17 cellular contexts compared by ENCODE assay signal in genomic region chr3:39136533-39137434, GRCh38. TPM values are rescaled to one million over a fixed set of nuclear protein-coding genes. Genes with fewer than 3 reads are reported as not detected.
DNase-seq lines count a peak whose midpoint lies in the region; ATAC-seq, FAIRE-seq and TF ChIP-seq lines count a peak whose summit lies in the region.
"Had no signal": no experiment of that assay in that cellular context is flagged by ENCODE, and none has a peak within 500 bp of the region (broad histone marks: within the 10 kb centered on the region; RNA-seq: fewer than 3 reads in every experiment).

No MANE protein-coding gene starts in this region.

- 87 to 93% methylated on average over 17 to 20 of the region's 21 CpGs for WGBS in tibial nerve, 2 donors

- H3K4me3 ChIP-seq in BLaER1 (no peak overlapping the region), OCI-LY3 (ENCODE audit: low read length) (no peak overlapping the region), lower lobe of right lung (no peak overlapping the region), tibial nerve (no peak overlapping the region)
- H3K4me3 ChIP-seq: colonic mucosa, heart left ventricle, pancreas, tibial artery had no signal

- no peaks in the 10 kb centered on the region for H3K27me3 ChIP-seq in BLaER1
- H3K27me3 ChIP-seq in OCI-LY3 (ENCODE audit: low read depth, low read length) = no peaks in the 10 kb centered on the region
- no peaks in the 10 kb centered on the region for H3K27me3 ChIP-seq in lower lobe of right lung (ENCODE audit: low read depth)
- no peaks in the 10 kb centered on the region for H3K27me3 ChIP-seq in tibial nerve
- H3K27me3 ChIP-seq: colonic mucosa, heart left ventricle, pancreas, tibial artery had no signal

- peaks cover 31% of the 10 kb centered on the region for H4K20me1 ChIP-seq in BLaER1
- peaks cover 3% of the 10 kb centered on the region; the same call in 1 of the 2 replicates for H4K20me1 ChIP-seq in OCI-LY3 (ENCODE audit: insufficient read depth, low read length)

- H3K4me2 ChIP-seq in BLaER1 (no peak overlapping the region), OCI-LY3 (ENCODE audit: low read length) (no peak overlapping the region)

- intact Hi-C loops in lower lobe of right lung (cut with DNase I) = no loop called here

- peaks cover 55% of the 10 kb centered on the region for H3K36me3 ChIP-seq in BLaER1
- peaks cover 17% of the 10 kb centered on the region for H3K36me3 ChIP-seq in OCI-LY3 (replicated peaks; ENCODE audit: low read depth, low read length)
- H3K36me3 ChIP-seq in lower lobe of right lung = peaks cover 39% of the 10 kb centered on the region
- peaks cover 0 to 69% (median 0%) of the 10 kb centered on the region in 3 donors for H3K36me3 ChIP-seq in tibial nerve
- H3K36me3 ChIP-seq: colonic mucosa, pancreas had no signal

- no peak for TF ChIP-seq POLR2A in tibial nerve (IDR thresholded peaks at IDR 0.05)
- TF ChIP-seq POLR2A in GM12892 (IDR thresholded peaks at IDR 0.05; ENCODE audit: low read depth, low read length) = no peak

- DNase-seq in lower lobe of right lung = no peak
- no peak for DNase-seq in tibial nerve (ENCODE audit: low spot score in 2 of 2)
- DNase-seq in GM12892 (ENCODE audit: insufficient read length) = no peak
- no peak for DNase-seq in activated CD4-positive, alpha-beta T cell treated with anti-CD3 and anti-CD28 coated beads for 1 hour
- DNase-seq: colonic mucosa; DND-41; naive B cell; NCI-H1436; NCI-H526; stimulated activated naive CD4-positive, alpha-beta T cell treated with Interleukin-2 at 50 U/mL for 16 hours had no signal

- TF ChIP-seq CTCF in OCI-LY3 (IDR thresholded peaks at IDR 0.05; ENCODE audit: low read depth, low read length) (peak; percentile 7; the same call in 1 of the 2 replicates), lower lobe of right lung (IDR thresholded peaks at IDR 0.05) (no peak), tibial nerve (IDR thresholded peaks at IDR 0.05) (no peak)

- H2AFZ ChIP-seq in OCI-LY3 (ENCODE audit: low read depth, low read length) = no peak overlapping the region

- H3K79me2 ChIP-seq in OCI-LY3 (ENCODE audit: low read length) = no peaks in the 10 kb centered on the region

- no peaks in the 10 kb centered on the region for H3K9me3 ChIP-seq in BLaER1
- no peaks in the 10 kb centered on the region for H3K9me3 ChIP-seq in OCI-LY3 (ENCODE audit: insufficient read depth, low read length)
- H3K9me3 ChIP-seq in lower lobe of right lung = no peaks in the 10 kb centered on the region
- H3K9me3 ChIP-seq in tibial nerve = no peaks in the 10 kb centered on the region
- H3K9me3 ChIP-seq: colonic mucosa, heart left ventricle, pancreas, tibial artery had no signal

- H3K27ac ChIP-seq in BLaER1 (peak overlapping the region; percentile 13; the same call in 1 of the 2 replicates), OCI-LY3 (ENCODE audit: low read length) (no peak overlapping the region), lower lobe of right lung (peak overlapping the region; percentile 78), tibial nerve (no peak overlapping the region)
- H3K27ac ChIP-seq: colonic mucosa, pancreas, tibial artery had no signal

- FAIRE-seq in GM12892 (lab: Jason Lieb, UNC) = no peak
- FAIRE-seq: pancreas had no signal

- no peak for TF ChIP-seq EP300 in tibial nerve (IDR thresholded peaks at IDR 0.05)

- no peak for ATAC-seq in lower lobe of right lung
- ATAC-seq: heart left ventricle, pancreas had no signal

- H3K9ac ChIP-seq in BLaER1 (no peak overlapping the region), OCI-LY3 (ENCODE audit: low read length) (no peak overlapping the region)

- peaks cover 25% of the 10 kb centered on the region for H3K4me1 ChIP-seq in BLaER1
- peaks cover 19% of the 10 kb centered on the region for H3K4me1 ChIP-seq in OCI-LY3 (ENCODE audit: low read length)
- peaks cover 68% of the 10 kb centered on the region for H3K4me1 ChIP-seq in lower lobe of right lung
- peaks cover 0 to 18% (median 10%) of the 10 kb centered on the region in 4 donors for H3K4me1 ChIP-seq in tibial nerve

RNA-seq across cellular contexts. Expression of gene CSRNP1, which starts 16.6 kb away (rescaled TPM):
- total RNA-seq in lower lobe of right lung (55.1 TPM), tibial nerve (10 to 100 TPM; 48.3 to 72.8 (median 66.0) TPM)
- polyA plus RNA-seq in GM12892 (2012; ENCODE audit: missing spikeins) = 14.0 TPM

RNA-seq across cellular contexts. Expression of gene TTC21A, which starts 29.3 kb away (rescaled TPM):
- total RNA-seq in lower lobe of right lung = 18.8 TPM
- 10 to 100 TPM; 11.5 to 21.6 (median 12.8) TPM for total RNA-seq in tibial nerve
- 3.8 TPM for polyA plus RNA-seq in GM12892 (2012; ENCODE audit: missing spikeins)

RNA-seq across cellular contexts. Expression of gene GORASP1, which starts 29.4 kb away (rescaled TPM):
- total RNA-seq in lower lobe of right lung (81.6 TPM), tibial nerve (10 to 100 TPM; 45.8 to 72.9 (median 61.9) TPM)
- polyA plus RNA-seq in GM12892 (2012; ENCODE audit: missing spikeins) = 24.0 TPM

RNA-seq across cellular contexts. Expression of gene XIRP1, which starts 55.6 kb away (rescaled TPM):
- not detected for total RNA-seq in lower lobe of right lung
- total RNA-seq in tibial nerve = not detected
- polyA plus RNA-seq in GM12892 (2012; ENCODE audit: missing spikeins) = 0.89 TPM
- total RNA-seq: colonic mucosa, lung microvascular endothelial cell, MCF 10A had no signal

Comparison
In these comparisons a context has a peak if more than half of its experiments do, and no peak if none do; other contexts are left out.
1. H3K27ac ChIP-seq: peak in BLaER1 (single experiment) and lower lobe of right lung (single experiment); none in OCI-LY3 (single experiment) and tibial nerve (0 of 4).